In the genomic region with DNA sequence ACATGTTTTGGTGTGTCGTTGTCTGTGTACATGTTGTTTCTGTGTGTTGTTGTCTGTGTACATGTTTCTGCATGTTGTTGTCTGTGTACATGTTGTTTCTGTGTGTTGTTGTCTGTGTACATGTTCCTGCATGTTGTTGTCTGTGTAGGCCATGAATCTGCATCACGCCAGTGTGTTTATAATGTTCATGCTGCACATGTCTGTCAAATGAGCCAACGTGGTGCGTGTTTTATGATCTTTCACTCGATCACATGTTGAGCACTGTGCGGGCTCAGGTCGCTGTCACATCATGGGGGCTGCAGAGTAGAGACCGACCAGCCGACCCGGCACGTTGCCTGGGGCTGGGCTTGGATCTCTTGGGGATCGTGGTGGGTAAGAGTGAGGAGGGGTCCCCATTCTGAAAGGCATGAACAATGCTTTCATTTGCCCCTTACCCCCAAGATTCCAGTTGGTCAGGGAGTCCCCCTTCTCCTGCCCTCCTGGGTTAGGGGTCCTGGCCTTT, we compare ENCODE assay signal across 1 cellular context.
TF ChIP-seq lines count a peak whose summit lies in the region.

No MANE protein-coding gene starts in this region.

TF ChIP-seq in GM23338, 12 proteins besides CTCF, POLR2A, EP300 and RAD21 (continued from another document):
- TF ChIP-seq EZH2phosphoT487 (IDR thresholded peaks at IDR 0.05; ENCODE audit: unreplicated experiment) (no peak), STAT1 (IDR thresholded peaks at IDR 0.05; ENCODE audit: unreplicated experiment) (no peak)
